Comparison of ENCODE assay signal across 1 cellular context in genomic region chr14:52791204-52792096, GRCh38.
TF ChIP-seq lines count a peak whose summit lies in the region.

Gene GNPNAT1 (minus strand): TSS chr14:52791607. CDS start chr14:52784650, 6,957 bp downstream.

TF ChIP-seq in GM12878, 131 proteins besides CTCF, POLR2A, EP300 and RAD21 (continued from another document and continues in another):
- TF ChIP-seq ZNF687 (IDR thresholded peaks at IDR 0.05) (0 out of 2 replicates have a peak, but pooled peaks have one; percentile 71), CBX5 (IDR thresholded peaks at IDR 0.05; ENCODE audit: low read depth) (no peak), MEF2B (IDR thresholded peaks at IDR 0.05; ENCODE audit: partially characterized antibody, poor library complexity, severe bottlenecking) (no peak), CBFB (IDR thresholded peaks at IDR 0.05; ENCODE audit: low read depth) (0 out of 2 replicates have a peak, but pooled peaks have one; percentile 43), RUNX3 (IDR thresholded peaks at IDR 0.05; ENCODE audit: low read length) (peak; percentile 64), PAX5 (IDR thresholded peaks at IDR 0.05; ENCODE audit: borderline replicate concordance, low read depth, low read length) (peak; percentile 27; the same call in 1 of the 2 replicates), POLR2AphosphoS5 (IDR thresholded peaks at IDR 0.05; ENCODE audit: low read length) (peak; percentile 57; the same call in 1 of the 2 replicates), RB1 (IDR thresholded peaks at IDR 0.05; ENCODE audit: borderline replicate concordance) (peak; percentile 24; the same call in 1 of the 2 replicates), EZH2 (IDR thresholded peaks at IDR 0.05; ENCODE audit: borderline replicate concordance, control insufficient read depth, low read depth, low read length) (no peak), NBN (IDR thresholded peaks at IDR 0.05) (no peak), CEBPZ (IDR thresholded peaks at IDR 0.05; ENCODE audit: low read depth, low read length) (no peak), BCLAF1 (IDR thresholded peaks at IDR 0.05) (no peak), BCL3 (IDR thresholded peaks at IDR 0.05; ENCODE audit: borderline replicate concordance, insufficient read depth, low read depth, low read length, poor library complexity, severe bottlenecking) (peak; percentile 29), SMARCA5 (IDR thresholded peaks at IDR 0.05) (no peak), IKZF1 (conservative IDR thresholded peaks at IDR 0.05) (peak; percentile 81), YBX1 (IDR thresholded peaks at IDR 0.05) (no peak), EED (IDR thresholded peaks at IDR 0.05; ENCODE audit: low read depth) (peak; percentile 68), ATF7 (IDR thresholded peaks at IDR 0.05; ENCODE audit: low read depth) (no peak), MXI1 (IDR thresholded peaks at IDR 0.05; ENCODE audit: low read depth, low read length) (no peak), POLR2AphosphoS2 (IDR thresholded peaks at IDR 0.05; ENCODE audit: low read depth, low read length) (no peak), RBBP5 (conservative IDR thresholded peaks at IDR 0.05) (no peak), SIX5 (IDR thresholded peaks at IDR 0.05; ENCODE audit: low read depth, low read length, severe bottlenecking) (no peak), NFYA (IDR thresholded peaks at IDR 0.05; ENCODE audit: borderline replicate concordance, low read depth, low read length) (no peak), RCOR1 (conservative IDR thresholded peaks at IDR 0.05; ENCODE audit: low read depth, low read length) (no peak), TCF3 (IDR thresholded peaks at IDR 0.05; ENCODE audit: borderline replicate concordance, insufficient read depth, low read depth, low read length) (0 out of 2 replicates have a peak, but pooled peaks have one; percentile 12), YY1 (IDR thresholded peaks at IDR 0.05; ENCODE audit: low read depth, low read length) (peak; percentile 48; the same call in 1 of the 2 replicates), NR2C2 (IDR thresholded peaks at IDR 0.05; ENCODE audit: borderline replicate concordance, control insufficient read depth, insufficient read length, low read depth) (no peak), MYC (IDR thresholded peaks at IDR 0.05; ENCODE audit: insufficient read depth, insufficient read length, insufficient replicate concordance, low read length, severe bottlenecking) (peak; percentile 39), NFIC (IDR thresholded peaks at IDR 0.05; ENCODE audit: low read depth, low read length) (no peak), CREM (IDR thresholded peaks at IDR 0.05; ENCODE audit: low read depth) (no peak), SREBF1 (IDR thresholded peaks at IDR 0.05; ENCODE audit: low read length) (no peak), MAX (IDR thresholded peaks at IDR 0.05; ENCODE audit: low read depth, low read length) (no peak), TBL1XR1 (IDR thresholded peaks at IDR 0.05; ENCODE audit: low read depth, low read length) (no peak), ATF3 (IDR thresholded peaks at IDR 0.05; ENCODE audit: borderline replicate concordance, extremely low read depth, low read depth, low read length) (no peak), CHD1 (IDR thresholded peaks at IDR 0.05; ENCODE audit: low read depth, low read length) (no peak), CBX3 (IDR thresholded peaks at IDR 0.05; ENCODE audit: borderline replicate concordance, low read depth) (no peak), JUNB (IDR thresholded peaks at IDR 0.05) (no peak), IKZF2 (IDR thresholded peaks at IDR 0.05) (peak; percentile 38 to 48; a peak in 3 of 4 replicates), ZBTB11 (CRISPR knock-in tag; IDR thresholded peaks at IDR 0.05) (no peak), IRF4 (IDR thresholded peaks at IDR 0.05; ENCODE audit: low read depth, low read length) (no peak), POU2F2 (IDR thresholded peaks at IDR 0.05; ENCODE audit: borderline replicate concordance, low read depth, low read length) (peak; percentile 20; the same call in 1 of the 3 replicates), FOXM1 (IDR thresholded peaks at IDR 0.05; ENCODE audit: low read depth, low read length) (no peak), PRDM15 (CRISPR knock-in tag; IDR thresholded peaks at IDR 0.05) (no peak), NRF1 (conservative IDR thresholded peaks at IDR 0.05; ENCODE audit: low read depth, low read length) (0 out of 2 replicates have a peak, but pooled peaks have one; percentile 12), SUPT20H (IDR thresholded peaks at IDR 0.05; ENCODE audit: borderline replicate concordance, control insufficient read depth, low read depth, low read length) (no peak)
